ENCODE assay signal across 25 cellular contexts in the genomic region with DNA sequence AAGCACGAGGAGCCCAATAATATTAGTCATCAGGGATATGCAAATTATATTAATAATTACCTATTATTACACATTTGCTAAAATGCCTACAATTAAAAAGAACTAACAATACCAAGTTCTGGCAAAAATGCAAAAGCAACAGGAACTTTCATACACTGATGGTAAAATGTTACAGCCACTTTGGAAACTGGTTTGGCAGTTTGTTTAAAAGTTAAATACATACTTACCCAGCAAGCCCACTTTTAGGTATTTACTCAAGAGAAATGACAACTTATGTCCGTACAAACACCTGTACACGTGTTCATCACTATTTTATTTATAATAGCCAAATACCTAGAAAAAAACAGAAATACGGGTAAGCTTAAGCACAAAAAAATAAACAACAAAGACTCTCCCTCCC. TPM values are rescaled to one million over a fixed set of nuclear protein-coding genes. Genes with fewer than 3 reads are reported as not detected.
A peak's percentile ranks its signal among the peaks of the same experiment; 100 is the strongest.
DNase-seq lines count a peak whose midpoint lies in the region; ATAC-seq, FAIRE-seq and TF ChIP-seq lines count a peak whose summit lies in the region.
"Had no signal": no experiment of that assay in that cellular context is flagged by ENCODE, and none has a peak within 500 bp of the region (broad histone marks: within the 10 kb centered on the region; RNA-seq: fewer than 3 reads in every experiment).

No MANE protein-coding gene starts in this region.

- H3K27ac Mint-ChIP-seq in T-helper 17 cell: peak overlapping the region; percentile 62
- peak overlapping the region in 1 of 9 donors; percentile 12 for H3K27ac Mint-ChIP-seq in naive thymus-derived CD4-positive, alpha-beta T cell
- H3K27ac Mint-ChIP-seq: CD4-positive, alpha-beta T cell had no signal

- H3K4me3 ChIP-seq in lower lobe of right lung: no peak overlapping the region
- H3K4me3 ChIP-seq in naive thymus-derived CD4-positive, alpha-beta T cell (ENCODE audit: low read length): no peak overlapping the region
- H3K4me3 ChIP-seq: A549; BLaER1 treated with 17β-estradiol and CSF1 and Interleukin-3, amounts not matched to agents 10 nM and 100 nM; GM12878; GM23248 had no signal

- TF ChIP-seq POLR2A in GM12891 (IDR thresholded peaks at IDR 0.05; ENCODE audit: low read depth, low read length): no peak

- H3K36me3 Mint-ChIP-seq in T-helper 17 cell (ENCODE audit: low read depth): peaks cover 11% of the 10 kb centered on the region
- H3K36me3 Mint-ChIP-seq in naive thymus-derived CD4-positive, alpha-beta T cell: peaks cover 8 to 32% (median 23%) of the 10 kb centered on the region in 5 donors

- H3K4me1 Mint-ChIP-seq in T-helper 17 cell: peaks cover 28% of the 10 kb centered on the region
- H3K4me1 Mint-ChIP-seq in naive thymus-derived CD4-positive, alpha-beta T cell: peaks cover 15 to 69% (median 56%) of the 10 kb centered on the region in 7 donors
- H3K4me1 Mint-ChIP-seq: CD14-positive monocyte had no signal

- H3K36me3 ChIP-seq in lower lobe of right lung: peaks cover 12% of the 10 kb centered on the region
- peaks cover 0 to 20% (median 0%) of the 10 kb centered on the region in 3 experiments for H3K36me3 ChIP-seq in naive thymus-derived CD4-positive, alpha-beta T cell (ENCODE audit: control insufficient read depth in 2 of 3, insufficient read depth in 3 of 3, low read length in 3 of 3)
- H3K36me3 ChIP-seq: BE2C had no signal

- intact Hi-C loops in lower lobe of right lung (cut with DNase I): no loop called here
- intact Hi-C loops in naive thymus-derived CD4-positive, alpha-beta T cell (cut with micrococcal nuclease): loop anchor here in 1 of 2 donors (10.0 kb wide), 1 partner anchor 670 kb away; a partner anchor contains a TSS

- H3K9me3 Mint-ChIP-seq in naive thymus-derived CD4-positive, alpha-beta T cell: no peaks in the 10 kb centered on the region
- H3K9me3 Mint-ChIP-seq: CD14-positive monocyte; CD4-positive, alpha-beta T cell; CD8-positive, alpha-beta memory T cell had no signal

- POLR2A ChIA-PET in naive thymus-derived CD4-positive, alpha-beta T cell (lab: Charles Lee): no interaction called here

- H3K9me3 ChIP-seq in T-helper 17 cell (ENCODE audit: control insufficient read depth, low read length, poor library complexity, severe bottlenecking) (no peaks in the 10 kb centered on the region), lower lobe of right lung (no peaks in the 10 kb centered on the region)
- H3K9me3 ChIP-seq in naive thymus-derived CD4-positive, alpha-beta T cell (ENCODE audit: control insufficient read depth in 2 of 3, low read length in 3 of 3): no peaks in the 10 kb centered on the region
- H3K9me3 ChIP-seq: A549; BE2C; BLaER1 treated with 17β-estradiol and CSF1 and Interleukin-3, amounts not matched to agents 10 nM and 100 nM had no signal

- H3K4me1 ChIP-seq in lower lobe of right lung: peaks cover 5% of the 10 kb centered on the region
- H3K4me1 ChIP-seq in naive thymus-derived CD4-positive, alpha-beta T cell (ENCODE audit: control insufficient read depth in 2 of 2, insufficient read depth in 2 of 2, low read length in 2 of 2): no peaks in the 10 kb centered on the region
- H3K4me1 ChIP-seq: A549; BE2C; BLaER1 treated with 17β-estradiol and CSF1 and Interleukin-3, amounts not matched to agents 10 nM and 100 nM had no signal

- DNase-seq in DMS53 treated with DMSO at 0.1 percent for 48 hours (lab: John Stamatoyannopoulos, UW; ENCODE audit: unreplicated experiment): peak; percentile 10
- DNase-seq in T-helper 17 cell: no peak
- no peak for DNase-seq in lower lobe of right lung
- DNase-seq in GM12891 (ENCODE audit: insufficient read length, low spot score): no peak
- no peak for DNase-seq in naive thymus-derived CD4-positive, alpha-beta T cell
- no peak for DNase-seq in GDM1 (lab: John Stamatoyannopoulos, UW)
- DNase-seq: 8988T; ACHN; AML-193; BE2C; CD4-positive, alpha-beta T cell; CD8-positive, alpha-beta memory T cell; DMS 273 treated with DMSO at 0.1 percent for 48 hours; DND-41; GM23248; H7; HCEC 1CT had no signal

- no peaks in the 10 kb centered on the region for H3K27me3 Mint-ChIP-seq in T-helper 17 cell
- no peaks in the 10 kb centered on the region for H3K27me3 Mint-ChIP-seq in naive thymus-derived CD4-positive, alpha-beta T cell
- H3K27me3 Mint-ChIP-seq: CD4-positive, alpha-beta T cell; CD8-positive, alpha-beta memory T cell had no signal

- no peak for TF ChIP-seq CTCF in lower lobe of right lung (IDR thresholded peaks at IDR 0.05)

- no peak overlapping the region for H3K27ac ChIP-seq in lower lobe of right lung
- H3K27ac ChIP-seq in naive thymus-derived CD4-positive, alpha-beta T cell (ENCODE audit: low read depth, low read length): no peak overlapping the region
- H3K27ac ChIP-seq: A549; BLaER1 treated with 17β-estradiol and CSF1 and Interleukin-3, amounts not matched to agents 10 nM and 100 nM; GM23248 had no signal

- H3K27me3 ChIP-seq in lower lobe of right lung (ENCODE audit: low read depth): no peaks in the 10 kb centered on the region
- no peaks in the 10 kb centered on the region for H3K27me3 ChIP-seq in naive thymus-derived CD4-positive, alpha-beta T cell (ENCODE audit: control insufficient read depth in 2 of 2, insufficient read depth in 2 of 2, low read length in 2 of 2)
- H3K27me3 ChIP-seq: BE2C; BLaER1 treated with 17β-estradiol and CSF1 and Interleukin-3, amounts not matched to agents 10 nM and 100 nM had no signal

- no peak overlapping the region for H3K4me3 Mint-ChIP-seq in T-helper 17 cell
- H3K4me3 Mint-ChIP-seq in naive thymus-derived CD4-positive, alpha-beta T cell: no peak overlapping the region
- H3K4me3 Mint-ChIP-seq: CD14-positive monocyte; CD4-positive, alpha-beta T cell; CD8-positive, alpha-beta memory T cell had no signal

- ATAC-seq in T-helper 17 cell (no peak), lower lobe of right lung (peak; percentile 66 to 88), GM19324 (IDR thresholded peaks at IDR 0.05; ENCODE audit: low FRiP score, unreplicated experiment) (no peak)
- ATAC-seq in naive thymus-derived CD4-positive, alpha-beta T cell: no peak
- ATAC-seq: A549, GM12878 had no signal

- CTCF ChIA-PET in naive thymus-derived CD4-positive, alpha-beta T cell (lab: Charles Lee): no interaction called here

- no peak for FAIRE-seq in GM12891 (lab: Jason Lieb, UNC)
- FAIRE-seq: D721Med, GM12878, GM18507, H1 had no signal

TF ChIP-seq in GM12891, 5 proteins besides CTCF, POLR2A, EP300 and RAD21:
- TF ChIP-seq SPI1 (IDR thresholded peaks at IDR 0.05; ENCODE audit: low read depth, low read length): no peak
- TF ChIP-seq TAF1 (IDR thresholded peaks at IDR 0.05; ENCODE audit: low read depth, low read length): no peak
- TF ChIP-seq PAX5 (IDR thresholded peaks at IDR 0.05; ENCODE audit: insufficient read depth, low read length, severe bottlenecking): no peak
- TF ChIP-seq POLR2AphosphoS5 (IDR thresholded peaks at IDR 0.05; ENCODE audit: low read depth, low read length): no peak
- no peak for TF ChIP-seq POU2F2 (IDR thresholded peaks at IDR 0.05; ENCODE audit: low read depth, low read length)

RNA-seq across cellular contexts. Expression of a gene that starts 17.0 kb away (rescaled TPM):
- total RNA-seq in T-helper 17 cell (10 to 100 TPM; 12.1 to 13.5 TPM), lower lobe of right lung (11.7 TPM)
- polyA plus RNA-seq in GM12891 (2012; ENCODE audit: low read depth, missing spikeins): 6.4 TPM
- 10 to 100 TPM; 12.6 to 44.1 (median 24.0) TPM for total RNA-seq in naive thymus-derived CD4-positive, alpha-beta T cell
- polyA plus RNA-seq in naive thymus-derived CD4-positive, alpha-beta T cell: 10 to 100 TPM; 18.6 to 32.7 TPM

Comparison
In these comparisons a context has a peak if more than half of its experiments do, and no peak if none do; other contexts are left out.
1. ATAC-seq: peak in lower lobe of right lung (2 of 2); none in T-helper 17 cell (single experiment), naive thymus-derived CD4-positive, alpha-beta T cell (single experiment) and GM19324 (single experiment).